Comparison of ENCODE assay signal across 31 cellular contexts in the genomic region with DNA sequence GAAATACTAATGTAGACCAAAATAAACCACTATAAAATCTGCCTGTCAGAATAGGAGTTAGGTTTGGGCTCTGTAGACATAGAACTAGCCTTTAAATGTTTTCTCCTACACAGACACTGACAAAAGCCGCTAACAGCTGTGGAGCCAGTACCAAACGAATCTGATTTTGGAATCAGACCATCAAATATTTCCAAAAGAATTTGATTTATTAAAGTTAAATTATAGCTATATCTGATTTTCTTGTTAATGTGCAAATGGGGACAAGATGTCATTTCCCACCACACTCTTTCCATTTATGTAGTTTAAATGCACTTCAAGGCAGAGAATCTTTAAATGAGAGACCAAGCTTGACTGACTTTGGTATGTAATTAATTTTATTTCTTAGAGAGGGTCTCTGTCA.
DNase-seq lines count a peak whose midpoint lies in the region; ATAC-seq and TF ChIP-seq lines count a peak whose summit lies in the region.
"Had no signal": no experiment of that assay in that cellular context is flagged by ENCODE, and none has a peak within 500 bp of the region (broad histone marks: within the 10 kb centered on the region; RNA-seq: fewer than 3 reads in every experiment).

No MANE protein-coding gene starts in this region.

- no peaks in the 10 kb centered on the region for H3K27me3 ChIP-seq in SK-N-SH (ENCODE audit: insufficient read depth)
- H3K27me3 ChIP-seq: BE2C; BLaER1; BLaER1 treated with 17β-estradiol and CSF1 and Interleukin-3, amounts not matched to agents 10 nM and 100 nM had no signal

- peaks cover 12% of the 10 kb centered on the region for H3K9me3 Mint-ChIP-seq in nephron

- POLR2A ChIA-PET in SK-N-SH (lab: Yijun Ruan, JAX): no interaction called here

- H3K4me3 ChIP-seq in SK-N-SH (ENCODE audit: low read depth in 2 of 2, low read length in 1 of 2): no peak overlapping the region
- H3K4me3 ChIP-seq: A549; BLaER1; BLaER1 treated with 17β-estradiol and CSF1 and Interleukin-3, amounts not matched to agents 10 nM and 100 nM had no signal

- no peak for TF ChIP-seq RAD21 in SK-N-SH (IDR thresholded peaks at IDR 0.05; ENCODE audit: low read length)

- peaks cover 36% of the 10 kb centered on the region for H3K4me1 Mint-ChIP-seq in nephron
- H3K4me1 Mint-ChIP-seq: B cell; CD14-positive monocyte; CD4-positive, alpha-beta memory T cell; CD4-positive, CD25-positive, alpha-beta regulatory T cell; CD8-positive, alpha-beta memory T cell had no signal

- no peak for TF ChIP-seq CTCF in SK-N-SH (IDR thresholded peaks at IDR 0.05)
- no peak for TF ChIP-seq CTCF in nephron (IDR thresholded peaks at IDR 0.05; ENCODE audit: unreplicated experiment in 3 of 3)

- H3K4me1 ChIP-seq in SK-N-SH (ENCODE audit: control insufficient read depth in 1 of 2, insufficient read depth in 2 of 2, low read depth in 1 of 2, low read length in 1 of 2): peaks cover 0 to 3% of the 10 kb centered on the region in 2 experiments; a peak in 2 of 4 replicates
- H3K4me1 ChIP-seq: A549, BE2C, Caco-2 had no signal

- H3K4me2 ChIP-seq in SK-N-SH: no peak overlapping the region
- H3K4me2 ChIP-seq: A549; BLaER1; BLaER1 treated with 17β-estradiol and CSF1 and Interleukin-3, amounts not matched to agents 10 nM and 100 nM had no signal

- H3K9ac ChIP-seq in SK-N-SH: no peak overlapping the region
- H3K9ac ChIP-seq: BLaER1; BLaER1 treated with 17β-estradiol and CSF1 and Interleukin-3, amounts not matched to agents 10 nM and 100 nM had no signal

- peak; percentile 9 for DNase-seq in SK-N-SH
- DNase-seq: 8988T; ACHN; AML-193; BE2C; C1 segment of cervical spinal cord; Caco-2; Calu3; CD4-positive, alpha-beta memory T cell; CD4-positive, alpha-beta T cell; CD4-positive, CD25-positive, alpha-beta regulatory T cell; CD8-positive, alpha-beta memory T cell; CD8-positive, alpha-beta T cell; COR-L47; DMS 273 treated with DMSO at 0.1 percent for 48 hours; DMS153; DMS53; DMS79; DMS79 treated with DMSO at 0.1 percent for 48 hours; DND-41; EL had no signal

- TF ChIP-seq EP300 in SK-N-SH (IDR thresholded peaks at IDR 0.05; ENCODE audit: borderline replicate concordance in 1 of 2, low read depth in 1 of 2, low read length in 1 of 2): peak in 1 of 2 experiments; percentile 67; a peak in 2 of 4 replicates

- WGBS in SK-N-SH (ENCODE audit: low lambda C conversion rate): 20% methylated on average over 2 of the region's 2 CpGs

- no peaks in the 10 kb centered on the region for H3F3A ChIP-seq in SK-N-SH (replicated peaks; ENCODE audit: insufficient read depth)

- peak overlapping the region in 1 of 2 experiments; percentile 53; a peak in 2 of 4 replicates for H3K27ac ChIP-seq in SK-N-SH (ENCODE audit: low read depth in 2 of 2, low read length in 1 of 2)
- H3K27ac ChIP-seq: 22Rv1; A549; BLaER1; BLaER1 treated with 17β-estradiol and CSF1 and Interleukin-3, amounts not matched to agents 10 nM and 100 nM; C4-2B had no signal

- H3K9me3 ChIP-seq in SK-N-SH: no peaks in the 10 kb centered on the region
- H3K9me3 ChIP-seq: A549, BE2C, Caco-2 had no signal

- H3K79me2 ChIP-seq in SK-N-SH (ENCODE audit: insufficient read depth): no peaks in the 10 kb centered on the region

- ATAC-seq in SK-N-SH treated with all-trans-retinoic acid at 6 μM for 48 hours (no peak; the same call in 2 of the 3 replicates), GM21619 (IDR thresholded peaks at IDR 0.05; ENCODE audit: unreplicated experiment) (no peak)
- ATAC-seq: A549; CD8-positive, alpha-beta T cell had no signal

- H2AFZ ChIP-seq in SK-N-SH (ENCODE audit: low read depth): no peak overlapping the region

- H3K36me3 Mint-ChIP-seq in nephron (ENCODE audit: low read depth): no peaks in the 10 kb centered on the region
- H3K36me3 Mint-ChIP-seq: CD14-positive monocyte; CD4-positive, alpha-beta memory T cell; CD4-positive, CD25-positive, alpha-beta regulatory T cell; CD8-positive, alpha-beta memory T cell; CD8-positive, alpha-beta T cell had no signal

- no peaks in the 10 kb centered on the region for H3K27me3 Mint-ChIP-seq in nephron (ENCODE audit: low read depth)
- H3K27me3 Mint-ChIP-seq: B cell; CD4-positive, alpha-beta memory T cell; CD4-positive, alpha-beta T cell; CD4-positive, CD25-positive, alpha-beta regulatory T cell; CD8-positive, alpha-beta memory T cell had no signal

- H3K27ac Mint-ChIP-seq in nephron: peak overlapping the region; percentile 59 to 97 (median 78)
- H3K27ac Mint-ChIP-seq: B cell; CD14-positive monocyte; CD4-positive, alpha-beta memory T cell; CD4-positive, alpha-beta T cell; CD4-positive, CD25-positive, alpha-beta regulatory T cell; CD8-positive, alpha-beta memory T cell; CD8-positive, alpha-beta T cell had no signal

- no peaks in the 10 kb centered on the region for H3K9me2 ChIP-seq in SK-N-SH

- no peaks in the 10 kb centered on the region for H4K20me1 ChIP-seq in SK-N-SH (ENCODE audit: insufficient read depth)
- H4K20me1 ChIP-seq: BLaER1; BLaER1 treated with 17β-estradiol and CSF1 and Interleukin-3, amounts not matched to agents 10 nM and 100 nM had no signal

- no peaks in the 10 kb centered on the region for H3K36me3 ChIP-seq in SK-N-SH (replicated peaks in 1 of 2; ENCODE audit: control insufficient read depth in 1 of 2, insufficient read depth in 2 of 2, low read length in 1 of 2)
- H3K36me3 ChIP-seq: BE2C; BLaER1; BLaER1 treated with 17β-estradiol and CSF1 and Interleukin-3, amounts not matched to agents 10 nM and 100 nM had no signal

- H3K4me3 Mint-ChIP-seq in nephron: no peak overlapping the region
- H3K4me3 Mint-ChIP-seq: B cell; CD14-positive monocyte; CD4-positive, alpha-beta memory T cell; CD4-positive, alpha-beta T cell; CD4-positive, CD25-positive, alpha-beta regulatory T cell; CD8-positive, alpha-beta memory T cell; CD8-positive, alpha-beta T cell had no signal

- CTCF ChIA-PET in SK-N-SH (lab: Yijun Ruan, JAX): interaction anchor here (0.8 to 1.4 kb wide), 2 partner anchors 346 to 400 kb away, joined by 3 read pairs; no protein-coding TSS in a partner anchor

TF ChIP-seq in SK-N-SH, 30 proteins besides CTCF, POLR2A, EP300 and RAD21 (continues in another document):
- TF ChIP-seq RCOR1 (IDR thresholded peaks at IDR 0.05; ENCODE audit: low read length): peak; percentile 62; the same call in 1 of the 2 replicates
- TF ChIP-seq, protein P1, sequence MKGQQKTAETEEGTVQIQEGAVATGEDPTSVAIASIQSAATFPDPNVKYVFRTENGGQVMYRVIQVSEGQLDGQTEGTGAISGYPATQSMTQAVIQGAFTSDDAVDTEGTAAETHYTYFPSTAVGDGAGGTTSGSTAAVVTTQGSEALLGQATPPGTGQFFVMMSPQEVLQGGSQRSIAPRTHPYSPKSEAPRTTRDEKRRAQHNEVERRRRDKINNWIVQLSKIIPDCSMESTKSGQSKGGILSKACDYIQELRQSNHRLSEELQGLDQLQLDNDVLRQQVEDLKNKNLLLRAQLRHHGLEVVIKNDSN (IDR thresholded peaks at IDR 0.05; ENCODE audit: borderline replicate concordance, low read depth): no peak

TF ChIP-seq in SK-N-SH treated with all-trans-retinoic acid at 6 μM for 48 hours, 23 proteins besides CTCF, POLR2A, EP300 and RAD21:
- TF ChIP-seq ISL1 (CRISPR knock-in tag; IDR thresholded peaks at IDR 0.05) (no peak), RARB (CRISPR knock-in tag; IDR thresholded peaks at IDR 0.05) (no peak), ESRRG (CRISPR knock-in tag; IDR thresholded peaks at IDR 0.05) (no peak), ZNF565 (CRISPR knock-in tag; conservative IDR thresholded peaks at IDR 0.05; ENCODE audit: low read depth) (no peak), GLIS3 (CRISPR knock-in tag; IDR thresholded peaks at IDR 0.05) (no peak), ZC3H10 (CRISPR knock-in tag; IDR thresholded peaks at IDR 0.05) (no peak), ZFP3 (CRISPR knock-in tag; IDR thresholded peaks at IDR 0.05) (no peak), ZNF70 (CRISPR knock-in tag; IDR thresholded peaks at IDR 0.05) (no peak), BACH2 (CRISPR knock-in tag; IDR thresholded peaks at IDR 0.05; ENCODE audit: borderline replicate concordance) (no peak), SNAI2 (CRISPR knock-in tag; IDR thresholded peaks at IDR 0.05) (no peak), PPARA (CRISPR knock-in tag; IDR thresholded peaks at IDR 0.05; ENCODE audit: borderline replicate concordance) (no peak), TCF4 (CRISPR knock-in tag; IDR thresholded peaks at IDR 0.05; ENCODE audit: borderline replicate concordance) (no peak; the same call in 1 of the 2 replicates), OSR1 (CRISPR knock-in tag; IDR thresholded peaks at IDR 0.05) (no peak), CSDC2 (CRISPR knock-in tag; IDR thresholded peaks at IDR 0.05) (no peak)
- TF ChIP-seq, protein P2, sequence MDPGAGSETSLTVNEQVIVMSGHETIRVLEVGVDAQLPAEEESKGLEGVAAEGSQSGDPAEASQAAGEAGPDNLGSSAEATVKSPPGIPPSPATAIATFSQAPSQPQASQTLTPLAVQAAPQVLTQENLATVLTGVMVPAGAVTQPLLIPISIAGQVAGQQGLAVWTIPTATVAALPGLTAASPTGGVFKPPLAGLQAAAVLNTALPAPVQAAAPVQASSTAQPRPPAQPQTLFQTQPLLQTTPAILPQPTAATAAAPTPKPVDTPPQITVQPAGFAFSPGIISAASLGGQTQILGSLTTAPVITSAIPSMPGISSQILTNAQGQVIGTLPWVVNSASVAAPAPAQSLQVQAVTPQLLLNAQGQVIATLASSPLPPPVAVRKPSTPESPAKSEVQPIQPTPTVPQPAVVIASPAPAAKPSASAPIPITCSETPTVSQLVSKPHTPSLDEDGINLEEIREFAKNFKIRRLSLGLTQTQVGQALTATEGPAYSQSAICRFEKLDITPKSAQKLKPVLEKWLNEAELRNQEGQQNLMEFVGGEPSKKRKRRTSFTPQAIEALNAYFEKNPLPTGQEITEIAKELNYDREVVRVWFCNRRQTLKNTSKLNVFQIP (CRISPR knock-in tag; IDR thresholded peaks at IDR 0.05; ENCODE audit: borderline replicate concordance, low read depth): no peak
- TF ChIP-seq, protein P3, sequence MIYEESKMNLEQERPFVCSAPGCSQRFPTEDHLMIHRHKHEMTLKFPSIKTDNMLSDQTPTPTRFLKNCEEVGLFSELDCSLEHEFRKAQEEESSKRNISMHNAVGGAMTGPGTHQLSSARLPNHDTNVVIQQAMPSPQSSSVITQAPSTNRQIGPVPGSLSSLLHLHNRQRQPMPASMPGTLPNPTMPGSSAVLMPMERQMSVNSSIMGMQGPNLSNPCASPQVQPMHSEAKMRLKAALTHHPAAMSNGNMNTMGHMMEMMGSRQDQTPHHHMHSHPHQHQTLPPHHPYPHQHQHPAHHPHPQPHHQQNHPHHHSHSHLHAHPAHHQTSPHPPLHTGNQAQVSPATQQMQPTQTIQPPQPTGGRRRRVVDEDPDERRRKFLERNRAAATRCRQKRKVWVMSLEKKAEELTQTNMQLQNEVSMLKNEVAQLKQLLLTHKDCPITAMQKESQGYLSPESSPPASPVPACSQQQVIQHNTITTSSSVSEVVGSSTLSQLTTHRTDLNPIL (CRISPR knock-in tag; IDR thresholded peaks at IDR 0.05; ENCODE audit: low read depth): no peak
